2 cellular contexts compared by ENCODE assay signal in the genomic region with DNA sequence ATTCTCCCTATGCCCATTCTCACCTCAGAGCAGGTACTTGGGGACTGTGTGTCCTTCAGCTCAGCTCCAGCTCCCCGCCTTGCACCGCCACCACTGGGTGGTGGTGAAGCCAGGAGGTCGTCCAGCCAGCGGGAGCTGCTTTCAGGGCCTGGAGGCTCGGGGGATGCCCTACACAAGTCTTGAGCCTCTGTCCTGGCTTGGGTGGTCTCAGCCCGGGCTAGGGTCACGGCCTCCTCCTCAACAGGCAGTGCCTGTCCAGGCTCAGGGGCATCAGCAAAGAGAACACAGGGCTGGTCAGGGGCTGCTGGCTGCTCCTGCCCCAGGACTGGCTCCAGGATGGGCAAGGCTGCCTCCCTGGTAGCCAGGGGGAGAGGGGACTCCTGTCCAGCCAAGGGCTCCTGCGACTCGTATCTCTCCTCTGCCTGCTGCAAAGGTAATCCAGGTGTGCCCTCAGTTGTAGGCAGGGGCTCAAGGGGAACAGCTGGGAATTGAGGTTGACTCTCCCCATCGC.
TF ChIP-seq lines count a peak whose summit lies in the region.

No MANE protein-coding gene starts in this region.

TF ChIP-seq in GM23338, 12 proteins besides CTCF, POLR2A, EP300 and RAD21 (continued from another document):
- TF ChIP-seq, protein P1, sequence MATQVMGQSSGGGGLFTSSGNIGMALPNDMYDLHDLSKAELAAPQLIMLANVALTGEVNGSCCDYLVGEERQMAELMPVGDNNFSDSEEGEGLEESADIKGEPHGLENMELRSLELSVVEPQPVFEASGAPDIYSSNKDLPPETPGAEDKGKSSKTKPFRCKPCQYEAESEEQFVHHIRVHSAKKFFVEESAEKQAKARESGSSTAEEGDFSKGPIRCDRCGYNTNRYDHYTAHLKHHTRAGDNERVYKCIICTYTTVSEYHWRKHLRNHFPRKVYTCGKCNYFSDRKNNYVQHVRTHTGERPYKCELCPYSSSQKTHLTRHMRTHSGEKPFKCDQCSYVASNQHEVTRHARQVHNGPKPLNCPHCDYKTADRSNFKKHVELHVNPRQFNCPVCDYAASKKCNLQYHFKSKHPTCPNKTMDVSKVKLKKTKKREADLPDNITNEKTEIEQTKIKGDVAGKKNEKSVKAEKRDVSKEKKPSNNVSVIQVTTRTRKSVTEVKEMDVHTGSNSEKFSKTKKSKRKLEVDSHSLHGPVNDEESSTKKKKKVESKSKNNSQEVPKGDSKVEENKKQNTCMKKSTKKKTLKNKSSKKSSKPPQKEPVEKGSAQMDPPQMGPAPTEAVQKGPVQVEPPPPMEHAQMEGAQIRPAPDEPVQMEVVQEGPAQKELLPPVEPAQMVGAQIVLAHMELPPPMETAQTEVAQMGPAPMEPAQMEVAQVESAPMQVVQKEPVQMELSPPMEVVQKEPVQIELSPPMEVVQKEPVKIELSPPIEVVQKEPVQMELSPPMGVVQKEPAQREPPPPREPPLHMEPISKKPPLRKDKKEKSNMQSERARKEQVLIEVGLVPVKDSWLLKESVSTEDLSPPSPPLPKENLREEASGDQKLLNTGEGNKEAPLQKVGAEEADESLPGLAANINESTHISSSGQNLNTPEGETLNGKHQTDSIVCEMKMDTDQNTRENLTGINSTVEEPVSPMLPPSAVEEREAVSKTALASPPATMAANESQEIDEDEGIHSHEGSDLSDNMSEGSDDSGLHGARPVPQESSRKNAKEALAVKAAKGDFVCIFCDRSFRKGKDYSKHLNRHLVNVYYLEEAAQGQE (IDR thresholded peaks at IDR 0.05; ENCODE audit: unreplicated experiment), result no peak
- TF ChIP-seq JUNB (IDR thresholded peaks at IDR 0.05; ENCODE audit: unreplicated experiment), result no peak
- no peak for TF ChIP-seq EZH2 (IDR thresholded peaks at IDR 0.05; ENCODE audit: low read depth, unreplicated experiment)
- TF ChIP-seq, protein P2, sequence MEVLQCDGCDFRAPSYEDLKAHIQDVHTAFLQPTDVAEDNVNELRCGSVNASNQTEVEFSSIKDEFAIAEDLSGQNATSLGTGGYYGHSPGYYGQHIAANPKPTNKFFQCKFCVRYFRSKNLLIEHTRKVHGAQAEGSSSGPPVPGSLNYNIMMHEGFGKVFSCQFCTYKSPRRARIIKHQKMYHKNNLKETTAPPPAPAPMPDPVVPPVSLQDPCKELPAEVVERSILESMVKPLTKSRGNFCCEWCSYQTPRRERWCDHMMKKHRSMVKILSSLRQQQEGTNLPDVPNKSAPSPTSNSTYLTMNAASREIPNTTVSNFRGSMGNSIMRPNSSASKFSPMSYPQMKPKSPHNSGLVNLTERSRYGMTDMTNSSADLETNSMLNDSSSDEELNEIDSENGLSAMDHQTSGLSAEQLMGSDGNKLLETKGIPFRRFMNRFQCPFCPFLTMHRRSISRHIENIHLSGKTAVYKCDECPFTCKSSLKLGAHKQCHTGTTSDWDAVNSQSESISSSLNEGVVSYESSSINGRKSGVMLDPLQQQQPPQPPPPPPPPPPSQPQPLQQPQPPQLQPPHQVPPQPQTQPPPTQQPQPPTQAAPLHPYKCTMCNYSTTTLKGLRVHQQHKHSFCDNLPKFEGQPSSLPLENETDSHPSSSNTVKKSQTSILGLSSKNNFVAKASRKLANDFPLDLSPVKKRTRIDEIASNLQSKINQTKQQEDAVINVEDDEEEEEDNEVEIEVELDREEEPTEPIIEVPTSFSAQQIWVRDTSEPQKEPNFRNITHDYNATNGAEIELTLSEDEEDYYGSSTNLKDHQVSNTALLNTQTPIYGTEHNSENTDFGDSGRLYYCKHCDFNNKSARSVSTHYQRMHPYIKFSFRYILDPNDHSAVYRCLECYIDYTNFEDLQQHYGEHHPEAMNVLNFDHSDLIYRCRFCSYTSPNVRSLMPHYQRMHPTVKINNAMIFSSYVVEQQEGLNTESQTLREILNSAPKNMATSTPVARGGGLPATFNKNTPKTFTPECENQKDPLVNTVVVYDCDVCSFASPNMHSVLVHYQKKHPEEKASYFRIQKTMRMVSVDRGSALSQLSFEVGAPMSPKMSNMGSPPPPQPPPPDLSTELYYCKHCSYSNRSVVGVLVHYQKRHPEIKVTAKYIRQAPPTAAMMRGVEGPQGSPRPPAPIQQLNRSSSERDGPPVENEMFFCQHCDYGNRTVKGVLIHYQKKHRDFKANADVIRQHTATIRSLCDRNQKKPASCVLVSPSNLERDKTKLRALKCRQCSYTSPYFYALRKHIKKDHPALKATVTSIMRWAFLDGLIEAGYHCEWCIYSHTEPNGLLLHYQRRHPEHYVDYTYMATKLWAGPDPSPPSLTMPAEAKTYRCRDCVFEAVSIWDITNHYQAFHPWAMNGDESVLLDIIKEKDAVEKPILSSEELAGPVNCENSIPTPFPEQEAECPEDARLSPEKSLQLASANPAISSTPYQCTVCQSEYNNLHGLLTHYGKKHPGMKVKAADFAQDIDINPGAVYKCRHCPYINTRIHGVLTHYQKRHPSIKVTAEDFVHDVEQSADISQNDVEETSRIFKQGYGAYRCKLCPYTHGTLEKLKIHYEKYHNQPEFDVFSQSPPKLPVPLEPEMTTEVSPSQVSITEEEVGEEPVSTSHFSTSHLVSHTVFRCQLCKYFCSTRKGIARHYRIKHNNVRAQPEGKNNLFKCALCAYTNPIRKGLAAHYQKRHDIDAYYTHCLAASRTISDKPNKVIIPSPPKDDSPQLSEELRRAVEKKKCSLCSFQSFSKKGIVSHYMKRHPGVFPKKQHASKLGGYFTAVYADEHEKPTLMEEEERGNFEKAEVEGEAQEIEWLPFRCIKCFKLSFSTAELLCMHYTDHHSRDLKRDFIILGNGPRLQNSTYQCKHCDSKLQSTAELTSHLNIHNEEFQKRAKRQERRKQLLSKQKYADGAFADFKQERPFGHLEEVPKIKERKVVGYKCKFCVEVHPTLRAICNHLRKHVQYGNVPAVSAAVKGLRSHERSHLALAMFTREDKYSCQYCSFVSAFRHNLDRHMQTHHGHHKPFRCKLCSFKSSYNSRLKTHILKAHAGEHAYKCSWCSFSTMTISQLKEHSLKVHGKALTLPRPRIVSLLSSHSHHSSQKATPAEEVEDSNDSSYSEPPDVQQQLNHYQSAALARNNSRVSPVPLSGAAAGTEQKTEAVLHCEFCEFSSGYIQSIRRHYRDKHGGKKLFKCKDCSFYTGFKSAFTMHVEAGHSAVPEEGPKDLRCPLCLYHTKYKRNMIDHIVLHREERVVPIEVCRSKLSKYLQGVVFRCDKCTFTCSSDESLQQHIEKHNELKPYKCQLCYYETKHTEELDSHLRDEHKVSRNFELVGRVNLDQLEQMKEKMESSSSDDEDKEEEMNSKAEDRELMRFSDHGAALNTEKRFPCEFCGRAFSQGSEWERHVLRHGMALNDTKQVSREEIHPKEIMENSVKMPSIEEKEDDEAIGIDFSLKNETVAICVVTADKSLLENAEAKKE (CRISPR knock-in tag; IDR thresholded peaks at IDR 0.05), result no peak
- no peak for TF ChIP-seq ZNF114 (CRISPR knock-in tag; IDR thresholded peaks at IDR 0.05)
- TF ChIP-seq, protein P3, sequence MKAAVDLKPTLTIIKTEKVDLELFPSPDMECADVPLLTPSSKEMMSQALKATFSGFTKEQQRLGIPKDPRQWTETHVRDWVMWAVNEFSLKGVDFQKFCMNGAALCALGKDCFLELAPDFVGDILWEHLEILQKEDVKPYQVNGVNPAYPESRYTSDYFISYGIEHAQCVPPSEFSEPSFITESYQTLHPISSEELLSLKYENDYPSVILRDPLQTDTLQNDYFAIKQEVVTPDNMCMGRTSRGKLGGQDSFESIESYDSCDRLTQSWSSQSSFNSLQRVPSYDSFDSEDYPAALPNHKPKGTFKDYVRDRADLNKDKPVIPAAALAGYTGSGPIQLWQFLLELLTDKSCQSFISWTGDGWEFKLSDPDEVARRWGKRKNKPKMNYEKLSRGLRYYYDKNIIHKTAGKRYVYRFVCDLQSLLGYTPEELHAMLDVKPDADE (IDR thresholded peaks at IDR 0.05), result no peak
- no peak for TF ChIP-seq CREB1 (CRISPR knock-in tag; IDR thresholded peaks at IDR 0.05; ENCODE audit: low read depth)

TF ChIP-seq in WTC11, 78 proteins besides CTCF, POLR2A, EP300 and RAD21 (continued from another document):
- TF ChIP-seq, protein P4, sequence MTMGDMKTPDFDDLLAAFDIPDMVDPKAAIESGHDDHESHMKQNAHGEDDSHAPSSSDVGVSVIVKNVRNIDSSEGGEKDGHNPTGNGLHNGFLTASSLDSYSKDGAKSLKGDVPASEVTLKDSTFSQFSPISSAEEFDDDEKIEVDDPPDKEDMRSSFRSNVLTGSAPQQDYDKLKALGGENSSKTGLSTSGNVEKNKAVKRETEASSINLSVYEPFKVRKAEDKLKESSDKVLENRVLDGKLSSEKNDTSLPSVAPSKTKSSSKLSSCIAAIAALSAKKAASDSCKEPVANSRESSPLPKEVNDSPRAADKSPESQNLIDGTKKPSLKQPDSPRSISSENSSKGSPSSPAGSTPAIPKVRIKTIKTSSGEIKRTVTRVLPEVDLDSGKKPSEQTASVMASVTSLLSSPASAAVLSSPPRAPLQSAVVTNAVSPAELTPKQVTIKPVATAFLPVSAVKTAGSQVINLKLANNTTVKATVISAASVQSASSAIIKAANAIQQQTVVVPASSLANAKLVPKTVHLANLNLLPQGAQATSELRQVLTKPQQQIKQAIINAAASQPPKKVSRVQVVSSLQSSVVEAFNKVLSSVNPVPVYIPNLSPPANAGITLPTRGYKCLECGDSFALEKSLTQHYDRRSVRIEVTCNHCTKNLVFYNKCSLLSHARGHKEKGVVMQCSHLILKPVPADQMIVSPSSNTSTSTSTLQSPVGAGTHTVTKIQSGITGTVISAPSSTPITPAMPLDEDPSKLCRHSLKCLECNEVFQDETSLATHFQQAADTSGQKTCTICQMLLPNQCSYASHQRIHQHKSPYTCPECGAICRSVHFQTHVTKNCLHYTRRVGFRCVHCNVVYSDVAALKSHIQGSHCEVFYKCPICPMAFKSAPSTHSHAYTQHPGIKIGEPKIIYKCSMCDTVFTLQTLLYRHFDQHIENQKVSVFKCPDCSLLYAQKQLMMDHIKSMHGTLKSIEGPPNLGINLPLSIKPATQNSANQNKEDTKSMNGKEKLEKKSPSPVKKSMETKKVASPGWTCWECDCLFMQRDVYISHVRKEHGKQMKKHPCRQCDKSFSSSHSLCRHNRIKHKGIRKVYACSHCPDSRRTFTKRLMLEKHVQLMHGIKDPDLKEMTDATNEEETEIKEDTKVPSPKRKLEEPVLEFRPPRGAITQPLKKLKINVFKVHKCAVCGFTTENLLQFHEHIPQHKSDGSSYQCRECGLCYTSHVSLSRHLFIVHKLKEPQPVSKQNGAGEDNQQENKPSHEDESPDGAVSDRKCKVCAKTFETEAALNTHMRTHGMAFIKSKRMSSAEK (CRISPR knock-in tag; IDR thresholded peaks at IDR 0.05; ENCODE audit: borderline replicate concordance), result no peak
- TF ChIP-seq, protein P5, sequence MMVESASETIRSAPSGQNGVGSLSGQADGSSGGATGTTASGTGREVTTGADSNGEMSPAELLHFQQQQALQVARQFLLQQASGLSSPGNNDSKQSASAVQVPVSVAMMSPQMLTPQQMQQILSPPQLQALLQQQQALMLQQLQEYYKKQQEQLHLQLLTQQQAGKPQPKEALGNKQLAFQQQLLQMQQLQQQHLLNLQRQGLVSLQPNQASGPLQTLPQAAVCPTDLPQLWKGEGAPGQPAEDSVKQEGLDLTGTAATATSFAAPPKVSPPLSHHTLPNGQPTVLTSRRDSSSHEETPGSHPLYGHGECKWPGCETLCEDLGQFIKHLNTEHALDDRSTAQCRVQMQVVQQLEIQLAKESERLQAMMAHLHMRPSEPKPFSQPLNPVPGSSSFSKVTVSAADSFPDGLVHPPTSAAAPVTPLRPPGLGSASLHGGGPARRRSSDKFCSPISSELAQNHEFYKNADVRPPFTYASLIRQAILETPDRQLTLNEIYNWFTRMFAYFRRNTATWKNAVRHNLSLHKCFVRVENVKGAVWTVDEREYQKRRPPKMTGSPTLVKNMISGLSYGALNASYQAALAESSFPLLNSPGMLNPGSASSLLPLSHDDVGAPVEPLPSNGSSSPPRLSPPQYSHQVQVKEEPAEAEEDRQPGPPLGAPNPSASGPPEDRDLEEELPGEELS (CRISPR knock-in tag; IDR thresholded peaks at IDR 0.05), result no peak
- TF ChIP-seq GRHL2 (CRISPR knock-in tag; IDR thresholded peaks at IDR 0.05; ENCODE audit: insufficient replicate concordance, severe bottlenecking) (no peak), ZBTB21 (CRISPR knock-in tag; IDR thresholded peaks at IDR 0.05; ENCODE audit: borderline replicate concordance) (no peak), GTF2I (CRISPR knock-in tag; conservative IDR thresholded peaks at IDR 0.05) (no peak), CREM (CRISPR knock-in tag; IDR thresholded peaks at IDR 0.05) (no peak), JUN (CRISPR knock-in tag; IDR thresholded peaks at IDR 0.05) (no peak)
- TF ChIP-seq, protein P6, sequence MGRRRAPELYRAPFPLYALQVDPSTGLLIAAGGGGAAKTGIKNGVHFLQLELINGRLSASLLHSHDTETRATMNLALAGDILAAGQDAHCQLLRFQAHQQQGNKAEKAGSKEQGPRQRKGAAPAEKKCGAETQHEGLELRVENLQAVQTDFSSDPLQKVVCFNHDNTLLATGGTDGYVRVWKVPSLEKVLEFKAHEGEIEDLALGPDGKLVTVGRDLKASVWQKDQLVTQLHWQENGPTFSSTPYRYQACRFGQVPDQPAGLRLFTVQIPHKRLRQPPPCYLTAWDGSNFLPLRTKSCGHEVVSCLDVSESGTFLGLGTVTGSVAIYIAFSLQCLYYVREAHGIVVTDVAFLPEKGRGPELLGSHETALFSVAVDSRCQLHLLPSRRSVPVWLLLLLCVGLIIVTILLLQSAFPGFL (CRISPR knock-in tag; IDR thresholded peaks at IDR 0.05; ENCODE audit: borderline replicate concordance), result no peak
